ENCODE assay signal across 2 cellular contexts in genomic region chr21:17607684-17608083, GRCh38.
TF ChIP-seq lines count a peak whose summit lies in the region.

No MANE protein-coding gene starts in this region.

TF ChIP-seq in HepG2, 621 proteins besides CTCF, POLR2A, EP300 and RAD21:
- TF ChIP-seq BCL3 (CRISPR knock-in tag; IDR thresholded peaks at IDR 0.05), result no peak
- TF ChIP-seq TP53 (CRISPR knock-in tag; conservative IDR thresholded peaks at IDR 0.05), result peak; percentile 70; the same call in 1 of the 2 replicates

TF ChIP-seq in WTC11, 78 proteins besides CTCF, POLR2A, EP300 and RAD21:
- TF ChIP-seq AFF4 (CRISPR knock-in tag; IDR thresholded peaks at IDR 0.05; ENCODE audit: borderline replicate concordance) (no peak), HMGXB4 (CRISPR knock-in tag; IDR thresholded peaks at IDR 0.05) (no peak), ZNF512 (CRISPR knock-in tag; IDR thresholded peaks at IDR 0.05; ENCODE audit: borderline replicate concordance) (no peak), USF1 (CRISPR knock-in tag; IDR thresholded peaks at IDR 0.05) (no peak), FOXJ3 (CRISPR knock-in tag; IDR thresholded peaks at IDR 0.05; ENCODE audit: borderline replicate concordance) (no peak), ZNF121 (CRISPR knock-in tag; IDR thresholded peaks at IDR 0.05) (no peak)
